Comparison of ENCODE assay signal across 8 cellular contexts in genomic region chr18:8704361-8705279, GRCh38. TPM values are rescaled to one million over a fixed set of nuclear protein-coding genes. Genes with fewer than 3 reads are reported as not detected.
DNase-seq lines count a peak whose midpoint lies in the region; ATAC-seq, FAIRE-seq and TF ChIP-seq lines count a peak whose summit lies in the region.

No MANE protein-coding gene starts in this region.

- H3K9me3 Mint-ChIP-seq in naive thymus-derived CD8-positive, alpha-beta T cell = no peaks in the 10 kb centered on the region
- no peaks in the 10 kb centered on the region for H3K9me3 Mint-ChIP-seq in stimulated activated memory B cell treated with anti-CD40 and anti-IgM and Interleukin-4, amounts not matched to agents 10 μg/mL and 1 μg/mL and 100 μg/mL, for 72 hours

- H3K4me3 Mint-ChIP-seq in naive thymus-derived CD8-positive, alpha-beta T cell = peak overlapping the region; percentile 84 to 96 (median 92)
- peak overlapping the region; percentile 95 for H3K4me3 Mint-ChIP-seq in stimulated activated memory B cell treated with anti-CD40 and anti-IgM and Interleukin-4, amounts not matched to agents 10 μg/mL and 1 μg/mL and 100 μg/mL, for 72 hours

- H2AFZ ChIP-seq in fibroblast of lung (ENCODE audit: low read length) = peak overlapping the region; percentile 81

- H3K4me1 ChIP-seq in fibroblast of lung (ENCODE audit: control insufficient read depth, extremely low read depth, insufficient read depth, low read length) = peaks cover 16% of the 10 kb centered on the region

- peak overlapping the region; percentile 98 for H3K4me2 ChIP-seq in fibroblast of lung (ENCODE audit: extremely low read depth, insufficient read depth, low read length)

- no peak for TF ChIP-seq CTCF in fibroblast of lung (conservative IDR thresholded peaks at IDR 0.05 in 1 of 2, IDR thresholded peaks at IDR 0.05 in 1 of 2; ENCODE audit: low read depth in 1 of 2, low read length in 2 of 2)

- H3K27me3 Mint-ChIP-seq in naive thymus-derived CD8-positive, alpha-beta T cell = peaks cover 34 to 75% (median 48%) of the 10 kb centered on the region in 5 donors
- peaks cover 48% of the 10 kb centered on the region for H3K27me3 Mint-ChIP-seq in stimulated activated memory B cell treated with anti-CD40 and anti-IgM and Interleukin-4, amounts not matched to agents 10 μg/mL and 1 μg/mL and 100 μg/mL, for 72 hours

- peak; percentile 50 for DNase-seq in DMS153 treated with DMSO at 0.1 percent for 48 hours (lab: John Stamatoyannopoulos, UW; ENCODE audit: unreplicated experiment)
- peak; percentile 11 for DNase-seq in KG1 (lab: John Stamatoyannopoulos, UW)
- peak; percentile 89 for DNase-seq in RCC 7860 (ENCODE audit: low spot score)
- DNase-seq in activated T-helper 1 cell treated with anti-CD3 and anti-CD28 coated beads, Interleukin-2, amount 50 U/mL, for 16 hours (ENCODE audit: low read depth in 1 of 2, low spot score in 1 of 2) = peak; percentile 63 to 76
- DNase-seq in fibroblast of lung (ENCODE audit: low read depth in 2 of 2) = peak; percentile 88 to 90
- DNase-seq in naive thymus-derived CD8-positive, alpha-beta T cell = peak; percentile 69 to 88 (median 80)

- peak overlapping the region in 7 of 10 donors; percentile 12 to 59 (median 34) for H3K27ac Mint-ChIP-seq in naive thymus-derived CD8-positive, alpha-beta T cell
- H3K27ac Mint-ChIP-seq in stimulated activated memory B cell treated with anti-CD40 and anti-IgM and Interleukin-4, amounts not matched to agents 10 μg/mL and 1 μg/mL and 100 μg/mL, for 72 hours = peak overlapping the region; percentile 69

- peak overlapping the region; percentile 49 to 59 (median 52) for H3K4me3 ChIP-seq in fibroblast of lung (replicated peaks in 1 of 4; ENCODE audit: control extremely low read depth in 1 of 4, insufficient read depth in 1 of 4, low read depth in 3 of 4, low read length in 4 of 4)

- H3K9ac ChIP-seq in fibroblast of lung (ENCODE audit: insufficient read depth, low read length) = peak overlapping the region; percentile 58

- peaks cover 37% of the 10 kb centered on the region for H3K79me2 ChIP-seq in fibroblast of lung (ENCODE audit: control insufficient read depth, insufficient read depth, low read length)

- H3K36me3 Mint-ChIP-seq in naive thymus-derived CD8-positive, alpha-beta T cell = peaks cover 0 to 3% (median 0%) of the 10 kb centered on the region in 3 donors
- no peaks in the 10 kb centered on the region for H3K36me3 Mint-ChIP-seq in stimulated activated memory B cell treated with anti-CD40 and anti-IgM and Interleukin-4, amounts not matched to agents 10 μg/mL and 1 μg/mL and 100 μg/mL, for 72 hours

- peaks cover 2% of the 10 kb centered on the region for H3K36me3 ChIP-seq in fibroblast of lung (ENCODE audit: control insufficient read depth, insufficient read depth, low read length)

- H3K27ac ChIP-seq in fibroblast of lung (ENCODE audit: insufficient read depth, low read length) = peak overlapping the region; percentile 82

- peak; percentile 87 for ATAC-seq in GM21825 (IDR thresholded peaks at IDR 0.05; ENCODE audit: unreplicated experiment)
- peak; percentile 86 for ATAC-seq in naive thymus-derived CD8-positive, alpha-beta T cell
- ATAC-seq in stimulated activated memory B cell treated with anti-CD40 and anti-IgM and Interleukin-4, amounts not matched to agents 10 μg/mL and 1 μg/mL and 100 μg/mL, for 72 hours = peak; percentile 94

- no peaks in the 10 kb centered on the region for H4K20me1 ChIP-seq in fibroblast of lung (ENCODE audit: control insufficient read depth, extremely low read depth, insufficient read depth, low read length)

- peaks cover 12 to 27% (median 21%) of the 10 kb centered on the region in 4 donors for H3K4me1 Mint-ChIP-seq in naive thymus-derived CD8-positive, alpha-beta T cell
- H3K4me1 Mint-ChIP-seq in stimulated activated memory B cell treated with anti-CD40 and anti-IgM and Interleukin-4, amounts not matched to agents 10 μg/mL and 1 μg/mL and 100 μg/mL, for 72 hours = peaks cover 31% of the 10 kb centered on the region

- POLR2A ChIA-PET in naive thymus-derived CD8-positive, alpha-beta T cell (lab: Charles Lee) = interaction anchor here (1.1 kb wide), 1 partner anchor 90 kb away, joined by 3 read pairs; no protein-coding TSS in a partner anchor

- H3K27me3 ChIP-seq in fibroblast of lung (ENCODE audit: control insufficient read depth, insufficient read depth, low read length) = no peaks in the 10 kb centered on the region

- FAIRE-seq in RCC 7860 (lab: Jason Lieb, UNC) = no peak

- no peaks in the 10 kb centered on the region for H3K9me3 ChIP-seq in fibroblast of lung (ENCODE audit: control insufficient read depth, insufficient read depth, low read depth, low read length)

RNA-seq across cellular contexts. Expression of gene MTCL1, which starts 0.7 kb away (rescaled TPM):
- 38.0 and 56.0 TPM in 2 replicates for total RNA-seq in fibroblast of lung
- polyA plus RNA-seq in fibroblast of lung = 31.0 and 35.0 TPM in 2 replicates
- 26.9 and 35.7 TPM in 2 replicates for polyA plus RNA-seq in fibroblast of lung (2012)
- 30.9 and 31.1 TPM in 2 replicates for polyA minus RNA-seq in fibroblast of lung (ENCODE audit: low replicate concordance)
- under 1 TPM; 0.13 to 0.41 TPM for total RNA-seq in naive thymus-derived CD8-positive, alpha-beta T cell
- not detected for polyA plus RNA-seq in naive thymus-derived CD8-positive, alpha-beta T cell

Comparison
In these comparisons a context has a peak if more than half of its experiments do, and no peak if none do; other contexts are left out.
1. Peak in every context shown above with its lines: DNase-seq, ATAC-seq, H3K4me3 ChIP-seq and H3K27ac ChIP-seq.
2. DNase-seq: peak in every context shown above with its lines; median percentile 89 in RCC 7860; 89 in fibroblast of lung; 80 in naive thymus-derived CD8-positive, alpha-beta T cell; 70 in activated T-helper 1 cell treated with anti-CD3 and anti-CD28 coated beads, Interleukin-2, amount 50 U/mL, for 16 hours; 50 in DMS153 treated with DMSO at 0.1 percent for 48 hours; 11 in KG1.
3. RNA of gene MTCL1, which starts 0.7 kb away (total RNA-seq): 38.0 to 56.0 TPM in fibroblast of lung; 0.13 to 0.41 TPM in naive thymus-derived CD8-positive, alpha-beta T cell; every median in the first group is over 10 times any median in the second.